12 cellular contexts compared by ENCODE assay signal in the genomic region with DNA sequence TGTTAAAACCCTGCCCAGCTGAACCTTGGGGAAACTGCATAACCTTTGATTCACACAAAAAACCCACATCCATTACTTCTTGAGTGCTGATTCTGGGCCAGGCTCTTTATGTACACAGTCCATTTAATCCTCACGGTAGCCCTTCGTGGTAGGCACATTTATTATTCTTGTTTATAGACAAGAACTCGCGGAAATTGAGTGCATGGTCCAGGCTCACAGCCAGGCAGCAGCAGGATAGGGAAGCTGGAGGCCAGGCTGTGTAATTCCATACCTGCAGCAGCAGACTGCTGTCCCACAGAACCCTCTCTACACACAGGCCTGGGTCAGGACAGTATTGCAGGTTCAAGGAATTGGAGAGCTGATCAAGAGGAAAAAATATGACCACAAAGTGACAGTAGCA. TPM values are rescaled to one million over a fixed set of nuclear protein-coding genes. Genes with fewer than 3 reads are reported as not detected.
DNase-seq lines count a peak whose midpoint lies in the region; TF ChIP-seq lines count a peak whose summit lies in the region.
"Had no signal": no experiment of that assay in that cellular context is flagged by ENCODE, and none has a peak within 500 bp of the region (broad histone marks: within the 10 kb centered on the region; RNA-seq: fewer than 3 reads in every experiment).

No MANE protein-coding gene starts in this region.

- TF ChIP-seq CTCF in PC-9 (conservative IDR thresholded peaks at IDR 0.05) = no peak
- TF ChIP-seq CTCF in colonic mucosa (IDR thresholded peaks at IDR 0.05) = no peak

- no peaks in the 10 kb centered on the region for H3K9me2 ChIP-seq in PC-9 (ENCODE audit: insufficient read depth)

- no peak overlapping the region for H3K9ac ChIP-seq in neuronal stem cell (ENCODE audit: low read depth, low read length, poor library complexity)
- H3K9ac ChIP-seq in colonic mucosa (ENCODE audit: low read depth in 2 of 2, low read length in 2 of 2) = no peak overlapping the region
- H3K9ac ChIP-seq: GM23248 had no signal

- H3K79me1 ChIP-seq in neuronal stem cell (ENCODE audit: low read depth, low read length) = no peaks in the 10 kb centered on the region

- CTCF ChIA-PET in PC-9 (lab: Charles Lee) = no interaction called here

- WGBS in neuronal stem cell (ENCODE audit: extremely low coverage in 2 of 2, insufficient read length in 2 of 2, insufficient replicate concordance in 1 of 2), 2 donors = no CpG with 5 or more reads among the region's 4 CpGs

- H3K18ac ChIP-seq in neuronal stem cell (ENCODE audit: low read length) = no peak overlapping the region

- H3K23ac ChIP-seq in neuronal stem cell (ENCODE audit: low read depth, low read length, poor library complexity) = no peak overlapping the region

- no peak overlapping the region for H2BK15ac ChIP-seq in neuronal stem cell (ENCODE audit: low read length)

- H2BK5ac ChIP-seq in neuronal stem cell (ENCODE audit: low read length) = no peak overlapping the region

- H3K9me3 ChIP-seq in PC-9 (ENCODE audit: insufficient read depth, low read depth) (peaks cover 13% of the 10 kb centered on the region), neuronal stem cell (replicated peaks in 1 of 2; ENCODE audit: control insufficient read depth in 2 of 2, insufficient read depth in 1 of 2, low read depth in 1 of 2, low read length in 2 of 2) (peaks cover 4 to 6% of the 10 kb centered on the region in 2 donors), colonic mucosa (no peaks in the 10 kb centered on the region)

- H3K36me3 ChIP-seq in PC-9 (ENCODE audit: low read depth) = no peaks in the 10 kb centered on the region
- no peaks in the 10 kb centered on the region for H3K36me3 ChIP-seq in neuronal stem cell (replicated peaks in 1 of 2; ENCODE audit: control insufficient read depth in 2 of 2, insufficient read depth in 2 of 2, low read length in 2 of 2)
- no peaks in the 10 kb centered on the region for H3K36me3 ChIP-seq in colonic mucosa

- no peak overlapping the region for H2BK12ac ChIP-seq in neuronal stem cell (ENCODE audit: low read length)

- H3F3A ChIP-seq in PC-9 (ENCODE audit: insufficient read depth, low read depth) = no peaks in the 10 kb centered on the region

- H3K27ac ChIP-seq in PC-9 (no peak overlapping the region), neuronal stem cell (replicated peaks; ENCODE audit: low read length) (no peak overlapping the region), colonic mucosa (no peak overlapping the region)
- H3K27ac ChIP-seq: A549, GM23248 had no signal

- no peak overlapping the region for H3K14ac ChIP-seq in neuronal stem cell (ENCODE audit: low read length)

- H3K4me2 ChIP-seq in PC-9 (no peak overlapping the region), neuronal stem cell (ENCODE audit: insufficient read depth, low read length, poor library complexity, severe bottlenecking) (no peak overlapping the region)
- H3K4me2 ChIP-seq: A549 had no signal

- H3K4me3 ChIP-seq in PC-9 (no peak overlapping the region), neuronal stem cell (ENCODE audit: low read length in 2 of 2) (no peak overlapping the region), colonic mucosa (no peak overlapping the region)
- H3K4me3 ChIP-seq: A549, GM23248 had no signal

- H3K4me1 ChIP-seq in PC-9 (replicated peaks; ENCODE audit: insufficient read depth) (no peaks in the 10 kb centered on the region), neuronal stem cell (ENCODE audit: control insufficient read depth in 2 of 2, insufficient read depth in 1 of 2, low read depth in 1 of 2, low read length in 2 of 2) (no peaks in the 10 kb centered on the region), colonic mucosa (no peaks in the 10 kb centered on the region)
- H3K4me1 ChIP-seq: A549 had no signal

- no peak overlapping the region for H3K4ac ChIP-seq in neuronal stem cell (ENCODE audit: low read length)

- no peaks in the 10 kb centered on the region for H3K27me3 ChIP-seq in PC-9 (ENCODE audit: insufficient read depth, low read depth)
- no peaks in the 10 kb centered on the region for H3K27me3 ChIP-seq in neuronal stem cell (ENCODE audit: control insufficient read depth in 3 of 3, insufficient read depth in 3 of 3, low read depth in 1 of 3, low read length in 3 of 3)
- no peaks in the 10 kb centered on the region for H3K27me3 ChIP-seq in colonic mucosa

- H2BK120ac ChIP-seq in neuronal stem cell (ENCODE audit: low read depth, low read length) = no peak overlapping the region

- H4K8ac ChIP-seq in neuronal stem cell (ENCODE audit: low read depth, low read length) = no peak overlapping the region

- H3K79me2 ChIP-seq in PC-9 (ENCODE audit: low read depth) = no peaks in the 10 kb centered on the region

- H2AFZ ChIP-seq in PC-9 (peak overlapping the region; percentile 60; the same call in 1 of the 2 replicates), neuronal stem cell (ENCODE audit: low read length) (peak overlapping the region; percentile 19)
- H2AFZ ChIP-seq: GM23248 had no signal

- no peaks in the 10 kb centered on the region for H4K20me1 ChIP-seq in PC-9 (ENCODE audit: insufficient read depth)

- BruUV-seq in PC-9 (replicated peaks; lab: Mats Ljungman, UMichigan) = no TSS peak

- no peak overlapping the region for H4K91ac ChIP-seq in neuronal stem cell (ENCODE audit: low read depth, low read length, poor library complexity)

- DNase-seq in DMS79 treated with DMSO at 0.1 percent for 48 hours (lab: John Stamatoyannopoulos, UW) = peak; percentile 15
- DNase-seq in NCI-H2029 treated with DMSO at 0.1 percent for 48 hours (lab: John Stamatoyannopoulos, UW) = peak; percentile 59
- DNase-seq in PC-9 = no peak
- DNase-seq in neuronal stem cell (ENCODE audit: low spot score) = no peak
- DNase-seq in NCI-H1105 treated with DMSO at 0.1 percent for 48 hours (lab: John Stamatoyannopoulos, UW) = no peak
- no peak for DNase-seq in NCI-H774 (lab: John Stamatoyannopoulos, UW)
- no peak for DNase-seq in colonic mucosa
- DNase-seq: GM23248, NCI-H1436, NCI-H510A, SIG-M5 had no signal

- no peak overlapping the region for H2AK5ac ChIP-seq in neuronal stem cell (ENCODE audit: low read depth, low read length)

- intact Hi-C loops in PC-9 (cut with micrococcal nuclease; ENCODE audit: unreplicated experiment) (no loop called here), colonic mucosa (cut with DNase I) (loop anchor here (10.0 kb wide), 1 partner anchor 148 kb away; no protein-coding TSS in a partner anchor)

- POLR2A ChIA-PET in PC-9 (lab: Charles Lee; ENCODE audit: unreplicated experiment) = no interaction called here

RNA-seq across cellular contexts. Expression of gene FAM120A, which starts 28.5 kb away (rescaled TPM):
- 141 and 171 TPM in 2 replicates for total RNA-seq in PC-9 (2021)
- polyA plus RNA-seq in neuronal stem cell (2013, experiment 1 of 2) = 24.0 TPM
- polyA plus RNA-seq in neuronal stem cell (2013, experiment 2 of 2) = 23.7 TPM
- total RNA-seq in colonic mucosa = 100 to 1,000 TPM; 246 to 264 TPM

RNA-seq across cellular contexts. Expression of gene FAM120AOS, which starts 30.4 kb away (rescaled TPM):
- total RNA-seq in PC-9 (2021) (27.8 and 34.6 TPM in 2 replicates), colonic mucosa (10 to 100 TPM; 56.5 to 67.1 TPM)
- polyA plus RNA-seq in neuronal stem cell (2013, experiment 1 of 2) = 28.8 TPM
- 29.5 TPM for polyA plus RNA-seq in neuronal stem cell (2013, experiment 2 of 2)

Comparison
In these comparisons a context has a peak if more than half of its experiments do, and no peak if none do; other contexts are left out.
1. DNase-seq: peak in DMS79 treated with DMSO at 0.1 percent for 48 hours (single experiment) and NCI-H2029 treated with DMSO at 0.1 percent for 48 hours (single experiment); none in PC-9 (0 of 2), neuronal stem cell (single experiment), NCI-H1105 treated with DMSO at 0.1 percent for 48 hours (single experiment), NCI-H774 (single experiment) and colonic mucosa (single experiment).